ENCODE assay signal across 8 cellular contexts in the genomic region with DNA sequence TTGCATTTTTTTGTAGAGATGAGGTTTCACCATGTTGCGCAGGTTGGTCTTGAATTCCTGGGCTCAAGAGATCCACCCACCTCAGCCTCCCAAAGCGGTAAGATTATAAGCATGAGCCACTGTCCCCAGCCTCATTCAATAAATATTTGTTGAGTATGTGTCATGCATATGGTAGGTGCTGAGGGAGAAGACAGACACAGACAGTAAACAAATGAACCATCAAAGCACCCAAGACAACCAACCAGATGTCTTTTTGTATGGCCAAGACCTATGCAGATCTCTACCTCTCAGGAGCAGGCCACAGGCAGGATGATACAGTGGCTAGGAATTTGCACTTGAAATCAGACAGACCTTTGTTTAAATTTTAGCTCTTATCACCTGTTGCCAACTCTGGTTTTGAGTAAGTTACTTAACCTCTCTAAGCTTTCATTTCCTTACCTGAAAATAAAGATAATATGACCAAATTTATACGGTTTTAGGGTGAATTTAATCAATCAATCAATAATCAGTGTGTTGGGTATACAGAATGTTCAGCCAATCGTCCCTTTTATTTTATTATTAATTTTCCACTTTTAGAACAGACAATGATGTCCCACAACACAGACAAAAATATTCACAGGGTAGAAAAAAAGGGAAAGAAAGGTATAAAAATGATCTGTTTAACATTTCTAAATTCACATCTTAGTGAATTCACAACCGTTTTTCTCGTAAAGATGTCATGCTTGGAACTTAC.
DNase-seq lines count a peak whose midpoint lies in the region; ATAC-seq and TF ChIP-seq lines count a peak whose summit lies in the region.

No MANE protein-coding gene starts in this region.

- H2BK15ac ChIP-seq in mesendoderm (replicated peaks; ENCODE audit: low read depth): no peak overlapping the region

- intact Hi-C loops in MCF 10A (cut with micrococcal nuclease): no loop called here

- ATAC-seq in HG03439 (IDR thresholded peaks at IDR 0.05; ENCODE audit: unreplicated experiment) (no peak), GM18873 (IDR thresholded peaks at IDR 0.05; ENCODE audit: low FRiP score, unreplicated experiment) (no peak)

- H3K79me2 ChIP-seq in mesendoderm (ENCODE audit: control insufficient read depth, insufficient read depth, low read length): no peaks in the 10 kb centered on the region

- H3K27me3 Mint-ChIP-seq in MCF 10A (ENCODE audit: insufficient read depth, unreplicated experiment): no peaks in the 10 kb centered on the region

- H3K4me2 ChIP-seq in mesendoderm (ENCODE audit: low read length): no peak overlapping the region

- TSS peak; percentile 56 for BruUV-seq in MCF 10A (replicated peaks; lab: Mats Ljungman, UMichigan)

- H3K36me3 ChIP-seq in mesendoderm (ENCODE audit: control insufficient read depth, insufficient read depth, low read length): no peaks in the 10 kb centered on the region

- POLR2A ChIA-PET in MCF 10A (lab: Yijun Ruan, JAX): interaction anchor here (0.6 to 4.3 kb wide), 19 partner anchors 11 to 708 kb away, joined by 3 to 79 read pairs (median 4); partner anchors contain the start of gene MRTFA

- peak overlapping the region; percentile 78 for H3K27ac Mint-ChIP-seq in MCF 10A (ENCODE audit: low read depth, unreplicated experiment)

- no peaks in the 10 kb centered on the region for H3K4me1 ChIP-seq in mesendoderm (ENCODE audit: control insufficient read depth, low read depth, low read length)

- CTCF ChIA-PET in MCF 10A (lab: Yijun Ruan, JAX): interaction anchor here (0.7 to 1.5 kb wide), 6 partner anchors 10 to 62 kb away, joined by 3 to 5 read pairs (median 4); no protein-coding TSS in a partner anchor

- no peaks in the 10 kb centered on the region for H3K9me3 Mint-ChIP-seq in MCF 10A (ENCODE audit: unreplicated experiment)

- H3K9ac ChIP-seq in mesendoderm (ENCODE audit: low read length): no peak overlapping the region

- no peak overlapping the region for H2AK5ac ChIP-seq in mesendoderm (ENCODE audit: low read length)

- no peak overlapping the region for H3K4me3 ChIP-seq in mesendoderm (ENCODE audit: low read length)

- no peak for TF ChIP-seq CTCF in MCF 10A (IDR thresholded peaks at IDR 0.05; ENCODE audit: unreplicated experiment)

- H3K18ac ChIP-seq in mesendoderm (ENCODE audit: low read length): no peak overlapping the region

- H4K5ac ChIP-seq in mesendoderm (ENCODE audit: low read length): no peak overlapping the region

- WGBS in mesendoderm (ENCODE audit: extremely low coverage, insufficient coverage, low lambda C conversion rate): no CpG with 5 or more reads among the region's 6 CpGs

- peak overlapping the region; percentile 25 for H3K4me3 Mint-ChIP-seq in MCF 10A (ENCODE audit: unreplicated experiment)

- no peak overlapping the region for H3K4ac ChIP-seq in mesendoderm (ENCODE audit: low read depth, low read length)

- H3K36me3 Mint-ChIP-seq in MCF 10A (ENCODE audit: insufficient read depth, unreplicated experiment): peaks cover 2% of the 10 kb centered on the region

- H3K56ac ChIP-seq in mesendoderm (ENCODE audit: low read length): no peak overlapping the region

- H4K8ac ChIP-seq in mesendoderm (ENCODE audit: low read depth, low read length): no peak overlapping the region

- no peaks in the 10 kb centered on the region for H3K27me3 ChIP-seq in mesendoderm (ENCODE audit: insufficient read depth, low read length, poor library complexity)

- H2BK120ac ChIP-seq in mesendoderm (ENCODE audit: low read depth, low read length): no peak overlapping the region

- H3K4me1 Mint-ChIP-seq in MCF 10A (ENCODE audit: insufficient read depth, unreplicated experiment): peaks cover 29% of the 10 kb centered on the region

- no peak overlapping the region for H3K23ac ChIP-seq in mesendoderm (ENCODE audit: low read length)

- H3K27ac ChIP-seq in mesendoderm (ENCODE audit: low read depth, low read length): no peak overlapping the region

- DNase-seq in COLO668 (lab: John Stamatoyannopoulos, UW; ENCODE audit: unreplicated experiment) (peak; percentile 19), HuH-7.5 (ENCODE audit: low spot score) (peak; percentile 29), MCF 10A (ENCODE audit: unreplicated experiment) (peak; percentile 89), mesendoderm (peak; percentile 97), amygdala (lab: John Stamatoyannopoulos, UW) (no peak)
- DNase-seq in activated CD4-positive, alpha-beta T cell treated with anti-CD3 and anti-CD28 coated beads for 4 hours: no peak

- no peaks in the 10 kb centered on the region for H3K79me1 ChIP-seq in mesendoderm (ENCODE audit: low read length)

- no peak overlapping the region for H2BK5ac ChIP-seq in mesendoderm (ENCODE audit: low read length)

Comparison
In these comparisons a context has a peak if more than half of its experiments do, and no peak if none do; other contexts are left out.
1. DNase-seq: peak in COLO668 (single experiment), HuH-7.5 (single experiment), MCF 10A (single experiment) and mesendoderm (single experiment); none in amygdala (0 of 56) and activated CD4-positive, alpha-beta T cell treated with anti-CD3 and anti-CD28 coated beads for 4 hours (0 of 2).